10 cellular contexts compared by ENCODE assay signal in the genomic region with DNA sequence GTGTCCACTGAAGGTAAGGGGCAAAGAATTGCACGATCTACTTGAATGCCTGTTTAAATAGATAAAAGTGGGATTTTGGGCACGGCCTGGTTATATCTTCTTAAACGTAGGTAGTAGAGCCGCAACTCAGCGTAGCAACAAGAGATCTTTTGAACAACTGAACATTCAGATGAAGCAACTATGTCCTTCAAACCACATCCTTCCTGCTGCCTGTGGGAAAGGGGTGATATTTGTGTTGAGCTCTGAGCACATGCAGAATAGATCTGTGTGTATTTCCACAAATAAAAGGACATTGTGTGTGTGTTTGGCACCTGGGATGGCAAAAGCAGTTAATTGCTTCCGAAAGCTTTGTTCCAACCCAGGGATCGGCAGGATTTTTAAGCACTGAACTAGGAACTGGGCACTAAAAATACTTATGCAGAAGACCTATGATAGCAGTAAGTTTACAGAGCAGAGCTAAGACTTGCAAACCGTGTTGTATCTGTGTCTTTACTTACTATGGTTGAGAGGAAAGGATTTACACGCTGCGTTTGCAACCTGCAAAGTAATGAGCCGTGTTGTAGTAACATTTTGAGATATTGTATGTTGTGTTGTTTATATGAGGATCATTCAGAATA.
DNase-seq lines count a peak whose midpoint lies in the region; ATAC-seq, FAIRE-seq and TF ChIP-seq lines count a peak whose summit lies in the region.
"Had no signal": no experiment of that assay in that cellular context is flagged by ENCODE, and none has a peak within 500 bp of the region (broad histone marks: within the 10 kb centered on the region; RNA-seq: fewer than 3 reads in every experiment).

No MANE protein-coding gene starts in this region.

- peak; percentile 89 for DNase-seq in GF-D8 (lab: John Stamatoyannopoulos, UW)
- peak in 2 of 3 donors; percentile 9 to 21 for DNase-seq in T-helper 17 cell
- peak; percentile 74 for DNase-seq in activated naive CD4-positive, alpha-beta T cell treated with anti-CD3 and anti-CD28 coated beads for 36 hours
- DNase-seq in stimulated activated CD4-positive, alpha-beta T cell treated with anti-CD3 and anti-CD28 coated beads, Interleukin-12 subunit alpha, Interleukin-12 subunit beta, amount 100 ng/mL, for 4 hours, result peak; percentile 11
- no peak for DNase-seq in NCI-H510A treated with DMSO at 0.1 percent for 48 hours (lab: John Stamatoyannopoulos, UW)
- DNase-seq in GM12891 (ENCODE audit: insufficient read length, low spot score), result no peak
- DNase-seq: cerebellar nuclear complex, testis had no signal

- H3K4me1 Mint-ChIP-seq in T-helper 17 cell, result peaks cover 41% of the 10 kb centered on the region
- peaks cover 41% of the 10 kb centered on the region for H3K4me1 Mint-ChIP-seq in activated naive CD4-positive, alpha-beta T cell treated with anti-CD3 and anti-CD28 coated beads for 36 hours (ENCODE audit: low read depth)

- no peak for FAIRE-seq in GM12891 (lab: Jason Lieb, UNC)

- intact Hi-C loops in activated naive CD4-positive, alpha-beta T cell treated with anti-CD3 and anti-CD28 coated beads for 36 hours (cut with micrococcal nuclease), result loop anchor here (1.0 to 10.0 kb wide), 7 partner anchors 11 to 1955 kb away; a partner anchor contains a TSS

- no peaks in the 10 kb centered on the region for H3K27me3 Mint-ChIP-seq in T-helper 17 cell
- no peaks in the 10 kb centered on the region for H3K27me3 Mint-ChIP-seq in activated naive CD4-positive, alpha-beta T cell treated with anti-CD3 and anti-CD28 coated beads for 36 hours (ENCODE audit: low read depth)

- H3K36me3 Mint-ChIP-seq in T-helper 17 cell (ENCODE audit: low read depth), result no peaks in the 10 kb centered on the region
- peaks cover 3% of the 10 kb centered on the region for H3K36me3 Mint-ChIP-seq in activated naive CD4-positive, alpha-beta T cell treated with anti-CD3 and anti-CD28 coated beads for 36 hours (ENCODE audit: low read depth)

- no peaks in the 10 kb centered on the region for H3K9me3 ChIP-seq in T-helper 17 cell (ENCODE audit: control insufficient read depth, low read length, poor library complexity, severe bottlenecking)
- H3K9me3 ChIP-seq: testis had no signal

- peak overlapping the region; percentile 93 for H3K4me3 Mint-ChIP-seq in T-helper 17 cell
- peak overlapping the region; percentile 91 for H3K4me3 Mint-ChIP-seq in activated naive CD4-positive, alpha-beta T cell treated with anti-CD3 and anti-CD28 coated beads for 36 hours

- ATAC-seq in T-helper 17 cell, result peak; percentile 91
- ATAC-seq in HG02678 (IDR thresholded peaks at IDR 0.05; ENCODE audit: unreplicated experiment), result no peak
- ATAC-seq in HG03469 (IDR thresholded peaks at IDR 0.05; ENCODE audit: unreplicated experiment), result no peak

- CTCF ChIA-PET in activated naive CD4-positive, alpha-beta T cell treated with anti-CD3 and anti-CD28 coated beads for 36 hours (lab: Charles Lee), result interaction anchor here (0.8 to 2.0 kb wide), 3 partner anchors 11 to 178 kb away, joined by 3 to 13 read pairs (median 4); no protein-coding TSS in a partner anchor

- H3K9me3 Mint-ChIP-seq in activated naive CD4-positive, alpha-beta T cell treated with anti-CD3 and anti-CD28 coated beads for 36 hours, result no peaks in the 10 kb centered on the region

- no peak for TF ChIP-seq POLR2A in GM12891 (IDR thresholded peaks at IDR 0.05; ENCODE audit: low read depth, low read length)

- H3K27ac Mint-ChIP-seq in T-helper 17 cell, result no peak overlapping the region
- peak overlapping the region; percentile 97 for H3K27ac Mint-ChIP-seq in activated naive CD4-positive, alpha-beta T cell treated with anti-CD3 and anti-CD28 coated beads for 36 hours

TF ChIP-seq in GM12891, 5 proteins besides CTCF, POLR2A, EP300 and RAD21:
- TF ChIP-seq TAF1 (IDR thresholded peaks at IDR 0.05; ENCODE audit: low read depth, low read length), result no peak
- TF ChIP-seq POU2F2 (IDR thresholded peaks at IDR 0.05; ENCODE audit: low read depth, low read length), result no peak
- TF ChIP-seq PAX5 (IDR thresholded peaks at IDR 0.05; ENCODE audit: insufficient read depth, low read length, severe bottlenecking), result no peak
- no peak for TF ChIP-seq SPI1 (IDR thresholded peaks at IDR 0.05; ENCODE audit: low read depth, low read length)
- TF ChIP-seq POLR2AphosphoS5 (IDR thresholded peaks at IDR 0.05; ENCODE audit: low read depth, low read length), result no peak

Comparison
In these comparisons a context has a peak if more than half of its experiments do, and no peak if none do; other contexts are left out.
1. DNase-seq: peak in GF-D8 (single experiment), T-helper 17 cell (2 of 3), activated naive CD4-positive, alpha-beta T cell treated with anti-CD3 and anti-CD28 coated beads for 36 hours (single experiment) and stimulated activated CD4-positive, alpha-beta T cell treated with anti-CD3 and anti-CD28 coated beads, Interleukin-12 subunit alpha, Interleukin-12 subunit beta, amount 100 ng/mL, for 4 hours (single experiment); none in NCI-H510A treated with DMSO at 0.1 percent for 48 hours (single experiment) and GM12891 (single experiment).